Comparison of ENCODE assay signal across 8 cellular contexts in genomic region chr16:82876951-82877350, GRCh38.
"Had no signal": no experiment of that assay in that cellular context is flagged by ENCODE, and none has a peak within 500 bp of the region (broad histone marks: within the 10 kb centered on the region; RNA-seq: fewer than 3 reads in every experiment).

No MANE protein-coding gene starts in this region.

- H3K9me3 ChIP-seq: HAP-1 had no signal

- H3K27ac ChIP-seq: HL-60 had no signal

- H3K4me3 ChIP-seq: GM23338, HAP-1, K562 had no signal

- DNase-seq: H7, HFFc6, IMR-90, KG1 had no signal

- H3K36me3 ChIP-seq: HAP-1 had no signal

- H3K4me1 ChIP-seq: HAP-1 had no signal
